In the genomic region with DNA sequence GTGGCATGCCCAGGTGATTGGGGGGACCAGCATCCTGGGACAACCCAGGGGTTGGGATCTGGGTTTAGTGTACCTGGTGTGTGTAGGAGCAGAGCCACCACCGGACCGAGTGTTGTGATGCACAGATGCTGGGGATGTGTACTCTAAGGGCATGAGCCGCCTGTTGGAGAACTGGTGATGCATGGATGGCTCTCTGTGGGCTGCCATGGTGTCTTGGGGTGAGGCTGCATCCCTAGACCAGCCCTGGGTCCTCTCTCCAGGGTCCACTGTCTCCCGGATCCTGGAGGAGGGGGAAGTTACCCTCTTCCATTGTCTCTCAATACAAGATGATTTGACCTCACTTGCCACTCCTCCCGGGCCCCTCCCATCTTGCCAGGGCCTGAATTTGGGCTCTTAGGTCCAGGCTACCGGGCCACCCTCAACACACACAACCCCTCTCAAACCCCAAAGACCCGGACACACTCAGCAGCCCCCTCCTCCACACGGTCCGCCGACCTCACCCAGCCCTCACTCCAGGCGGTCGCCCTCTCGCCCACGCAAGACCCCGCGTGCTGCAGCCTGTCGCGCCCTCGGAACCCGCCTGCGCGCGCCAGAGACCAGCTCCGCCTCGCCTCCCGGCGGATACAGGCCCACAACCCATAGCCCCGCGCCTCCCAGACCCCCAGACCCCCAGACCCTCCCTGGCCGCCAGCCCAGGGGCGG, we compare ENCODE assay signal across 8 cellular contexts. TPM values are rescaled to one million over a fixed set of nuclear protein-coding genes. Genes with fewer than 3 reads are reported as not detected.
DNase-seq lines count a peak whose midpoint lies in the region; ATAC-seq and TF ChIP-seq lines count a peak whose summit lies in the region.

No MANE protein-coding gene starts in this region.

- no peaks in the 10 kb centered on the region for H3K27me3 ChIP-seq in HCT116 (ENCODE audit: insufficient read depth, low read length)
- H3K27me3 ChIP-seq in left ventricle myocardium inferior (ENCODE audit: low read depth) = no peaks in the 10 kb centered on the region

- ATAC-seq in HCT116 = peak; percentile 43

- peak overlapping the region; percentile 88 to 91 for H3K4me3 Mint-ChIP-seq in CD14-positive monocyte
- H3K4me3 Mint-ChIP-seq in activated T-helper 2 cell treated with anti-CD3 and anti-CD28 coated beads, Interferon-gamma antibody, Interleukin-2, Interleukin-4, amounts not matched to agents 10 μg/mL and 5 μg/mL and 100 μg/mL, durations not matched to agents 14 hours and 24 hours and 36 hours (ENCODE audit: low read depth) = peak overlapping the region; percentile 90

- no peak for TF ChIP-seq RAD21 in HCT116 (IDR thresholded peaks at IDR 0.05; ENCODE audit: low read depth)

- no peaks in the 10 kb centered on the region for H3K36me3 Mint-ChIP-seq in CD14-positive monocyte
- no peaks in the 10 kb centered on the region for H3K36me3 Mint-ChIP-seq in activated T-helper 2 cell treated with anti-CD3 and anti-CD28 coated beads, Interferon-gamma antibody, Interleukin-2, Interleukin-4, amounts not matched to agents 10 μg/mL and 5 μg/mL and 100 μg/mL, durations not matched to agents 14 hours and 24 hours and 36 hours (ENCODE audit: low read depth)

- H3K9ac ChIP-seq in HCT116 (ENCODE audit: low read length) = peak overlapping the region; percentile 73

- no peaks in the 10 kb centered on the region for H3K9me3 Mint-ChIP-seq in CD14-positive monocyte
- no peaks in the 10 kb centered on the region for H3K9me3 Mint-ChIP-seq in activated T-helper 2 cell treated with anti-CD3 and anti-CD28 coated beads, Interferon-gamma antibody, Interleukin-2, Interleukin-4, amounts not matched to agents 10 μg/mL and 5 μg/mL and 100 μg/mL, durations not matched to agents 14 hours and 24 hours and 36 hours

- no peaks in the 10 kb centered on the region for H3K9me2 ChIP-seq in HCT116 (ENCODE audit: insufficient read depth)

- BruUV-seq in HCT116 (replicated peaks; lab: Mats Ljungman, UMichigan) = TSS peak; percentile 70

- peaks cover 0 to 9% (median 2%) of the 10 kb centered on the region in 3 donors for H3K27me3 Mint-ChIP-seq in CD14-positive monocyte (ENCODE audit: low read depth in 3 of 3)
- peaks cover 1% of the 10 kb centered on the region for H3K27me3 Mint-ChIP-seq in activated T-helper 2 cell treated with anti-CD3 and anti-CD28 coated beads, Interferon-gamma antibody, Interleukin-2, Interleukin-4, amounts not matched to agents 10 μg/mL and 5 μg/mL and 100 μg/mL, durations not matched to agents 14 hours and 24 hours and 36 hours (ENCODE audit: low read depth)

- H3K4me3 ChIP-seq in HCT116 (replicated peaks in 1 of 2; ENCODE audit: low read depth in 1 of 2, low read length in 2 of 2) (peak overlapping the region; percentile 62 to 68), left ventricle myocardium inferior (peak overlapping the region; percentile 74), retinal pigment epithelial cell (ENCODE audit: low read length) (peak overlapping the region; percentile 52)

- peaks cover 9% of the 10 kb centered on the region for H3K4me1 Mint-ChIP-seq in CD14-positive monocyte
- peaks cover 4% of the 10 kb centered on the region for H3K4me1 Mint-ChIP-seq in activated T-helper 2 cell treated with anti-CD3 and anti-CD28 coated beads, Interferon-gamma antibody, Interleukin-2, Interleukin-4, amounts not matched to agents 10 μg/mL and 5 μg/mL and 100 μg/mL, durations not matched to agents 14 hours and 24 hours and 36 hours (ENCODE audit: low read depth)

- H3K4me1 ChIP-seq in HCT116 (ENCODE audit: control insufficient read depth in 1 of 2, insufficient read depth in 2 of 2, low read length in 2 of 2) (peaks cover 8 to 20% of the 10 kb centered on the region in 2 experiments), left ventricle myocardium inferior (peaks cover 15% of the 10 kb centered on the region)

- DNase-seq in CD14-positive monocyte (ENCODE audit: low spot score) = no peak
- no peak for DNase-seq in HCT116 (ENCODE audit: low read depth, low spot score)
- no peak for DNase-seq in activated T-helper 2 cell treated with anti-CD3 and anti-CD28 coated beads, Interferon-gamma antibody, Interleukin-2, Interleukin-4, amounts not matched to agents 10 μg/mL and 5 μg/mL and 100 μg/mL, durations not matched to agents 14 hours and 24 hours and 36 hours (ENCODE audit: low spot score)
- no peak for DNase-seq in left ventricle myocardium inferior
- no peak for DNase-seq in retinal pigment epithelial cell (ENCODE audit: low read depth)
- no peak for DNase-seq in NCI-H2081 (lab: John Stamatoyannopoulos, UW)
- no peak for DNase-seq in GDM1 (lab: John Stamatoyannopoulos, UW)
- DNase-seq in NCI-H446 (lab: John Stamatoyannopoulos, UW) = no peak

- TF ChIP-seq CTCF in CD14-positive monocyte (IDR thresholded peaks at IDR 0.05) (no peak), HCT116 (IDR thresholded peaks at IDR 0.05 in 2 of 3, conservative IDR thresholded peaks at IDR 0.05 in 1 of 3; ENCODE audit: borderline replicate concordance in 1 of 3, insufficient read depth in 1 of 3, low read depth in 2 of 3, low read length in 2 of 3) (no peak), left ventricle myocardium inferior (IDR thresholded peaks at IDR 0.05; ENCODE audit: borderline replicate concordance) (no peak), retinal pigment epithelial cell (conservative IDR thresholded peaks at IDR 0.05; ENCODE audit: low read depth, low read length) (no peak)

- CTCF ChIA-PET in HCT116 (lab: Charles Lee) = no interaction called here

- POLR2A ChIA-PET in HCT116 (lab: Charles Lee) = no interaction called here

- H3K36me3 ChIP-seq in HCT116 (ENCODE audit: control insufficient read depth in 1 of 2, insufficient read depth in 2 of 2, low read length in 2 of 2) (no peaks in the 10 kb centered on the region), left ventricle myocardium inferior (peaks cover 10% of the 10 kb centered on the region)

- H3K27ac Mint-ChIP-seq in CD14-positive monocyte = peak overlapping the region in 5 of 7 donors; percentile 13 to 88 (median 61)
- peak overlapping the region; percentile 71 for H3K27ac Mint-ChIP-seq in activated T-helper 2 cell treated with anti-CD3 and anti-CD28 coated beads, Interferon-gamma antibody, Interleukin-2, Interleukin-4, amounts not matched to agents 10 μg/mL and 5 μg/mL and 100 μg/mL, durations not matched to agents 14 hours and 24 hours and 36 hours

- intact Hi-C loops in CD14-positive monocyte (cut with micrococcal nuclease) = no loop called here
- intact Hi-C loops in HCT116 (cut with micrococcal nuclease) = no loop called here
- intact Hi-C loops in activated T-helper 2 cell treated with anti-CD3 and anti-CD28 coated beads, Interferon-gamma antibody, Interleukin-2, Interleukin-4, amounts not matched to agents 10 μg/mL and 5 μg/mL and 100 μg/mL, durations not matched to agents 14 hours and 24 hours and 36 hours (cut with micrococcal nuclease) = no loop called here
- intact Hi-C loops in left ventricle myocardium inferior (cut with micrococcal nuclease) = no loop called here

- no peak for TF ChIP-seq POLR2A in HCT116 (IDR thresholded peaks at IDR 0.05; ENCODE audit: borderline replicate concordance, extremely low read depth, insufficient read depth, insufficient read length)

- H3K27ac ChIP-seq in HCT116 (ENCODE audit: low read depth, low read length) (peak overlapping the region; percentile 65; the same call in 1 of the 2 replicates), left ventricle myocardium inferior (replicated peaks) (peak overlapping the region; percentile 81)

- RAD21 ChIA-PET in HCT116 (lab: Charles Lee; ENCODE audit: low non-redundant PET in 1 of 2, low total read pairs in 2 of 2, uncharacterized antibody in 2 of 2, unreplicated experiment in 2 of 2) = no interaction called here

- no peaks in the 10 kb centered on the region for H4K20me1 ChIP-seq in HCT116 (ENCODE audit: insufficient read depth)

- H3K9me3 ChIP-seq in HCT116 (ENCODE audit: control insufficient read depth in 1 of 2, insufficient read depth in 1 of 2, low read depth in 1 of 2, low read length in 2 of 2) (no peaks in the 10 kb centered on the region), left ventricle myocardium inferior (replicated peaks) (no peaks in the 10 kb centered on the region)

- peak overlapping the region; percentile 96 for H3K4me2 ChIP-seq in HCT116 (ENCODE audit: low read length)

- H2AFZ ChIP-seq in HCT116 (ENCODE audit: low read depth, low read length, poor library complexity, severe bottlenecking) = no peak overlapping the region

- H3K79me2 ChIP-seq in HCT116 (ENCODE audit: insufficient read depth, low read length) = no peaks in the 10 kb centered on the region

TF ChIP-seq in HCT116, 20 proteins besides CTCF, POLR2A, EP300 and RAD21:
- TF ChIP-seq EGR1 (IDR thresholded peaks at IDR 0.05; ENCODE audit: low read depth) = peak; percentile 75
- no peak for TF ChIP-seq SP1 (IDR thresholded peaks at IDR 0.05; ENCODE audit: low read depth)

RNA-seq across cellular contexts. Expression of gene LRRC75B, which starts 0.6 kb away (rescaled TPM):
- under 1 TPM; 0.20 to 0.53 TPM for polyA plus RNA-seq in CD14-positive monocyte
- total RNA-seq in HCT116 (2021; ENCODE audit: unreplicated experiment) (7.9 TPM), left ventricle myocardium inferior (5.6 TPM)
- polyA plus RNA-seq in HCT116 (2012) = 10.7 and 11.0 TPM in 2 replicates
- 4.5 and 4.7 TPM in 2 replicates for total RNA-seq in activated T-helper 2 cell treated with anti-CD3 and anti-CD28 coated beads, Interferon-gamma antibody, Interleukin-2, Interleukin-4, amounts not matched to agents 10 μg/mL and 5 μg/mL and 100 μg/mL, durations not matched to agents 14 hours and 24 hours and 36 hours

RNA-seq across cellular contexts. Expression of gene GGT1, which starts 10.7 kb away (rescaled TPM):
- polyA plus RNA-seq in CD14-positive monocyte = 10 to 100 TPM; 16.0 to 25.5 TPM
- total RNA-seq in HCT116 (2021; ENCODE audit: unreplicated experiment) (14.0 TPM), left ventricle myocardium inferior (1.1 TPM)
- 23.2 and 24.5 TPM in 2 replicates for polyA plus RNA-seq in HCT116 (2012)
- total RNA-seq in activated T-helper 2 cell treated with anti-CD3 and anti-CD28 coated beads, Interferon-gamma antibody, Interleukin-2, Interleukin-4, amounts not matched to agents 10 μg/mL and 5 μg/mL and 100 μg/mL, durations not matched to agents 14 hours and 24 hours and 36 hours = 46.2 and 47.0 TPM in 2 replicates

RNA-seq across cellular contexts. Expression of gene SNRPD3, which starts 36.5 kb away (rescaled TPM):
- polyA plus RNA-seq in CD14-positive monocyte = 10 to 100 TPM; 71.8 to 80.9 TPM
- total RNA-seq in HCT116 (2021; ENCODE audit: unreplicated experiment) (144 TPM), left ventricle myocardium inferior (69.9 TPM)
- 194 and 200 TPM in 2 replicates for polyA plus RNA-seq in HCT116 (2012)
- 148 and 160 TPM in 2 replicates for total RNA-seq in activated T-helper 2 cell treated with anti-CD3 and anti-CD28 coated beads, Interferon-gamma antibody, Interleukin-2, Interleukin-4, amounts not matched to agents 10 μg/mL and 5 μg/mL and 100 μg/mL, durations not matched to agents 14 hours and 24 hours and 36 hours

RNA-seq across cellular contexts. Expression of gene GUCD1, which starts 37.4 kb away (rescaled TPM):
- polyA plus RNA-seq in CD14-positive monocyte = 10 to 100 TPM; 67.1 to 72.5 TPM
- total RNA-seq in HCT116 (2021; ENCODE audit: unreplicated experiment) (48.7 TPM), left ventricle myocardium inferior (203 TPM)
- polyA plus RNA-seq in HCT116 (2012) = 57.2 and 68.4 TPM in 2 replicates
- total RNA-seq in activated T-helper 2 cell treated with anti-CD3 and anti-CD28 coated beads, Interferon-gamma antibody, Interleukin-2, Interleukin-4, amounts not matched to agents 10 μg/mL and 5 μg/mL and 100 μg/mL, durations not matched to agents 14 hours and 24 hours and 36 hours = 115 and 128 TPM in 2 replicates
